Comparison of ENCODE assay signal across 8 cellular contexts in the genomic region with DNA sequence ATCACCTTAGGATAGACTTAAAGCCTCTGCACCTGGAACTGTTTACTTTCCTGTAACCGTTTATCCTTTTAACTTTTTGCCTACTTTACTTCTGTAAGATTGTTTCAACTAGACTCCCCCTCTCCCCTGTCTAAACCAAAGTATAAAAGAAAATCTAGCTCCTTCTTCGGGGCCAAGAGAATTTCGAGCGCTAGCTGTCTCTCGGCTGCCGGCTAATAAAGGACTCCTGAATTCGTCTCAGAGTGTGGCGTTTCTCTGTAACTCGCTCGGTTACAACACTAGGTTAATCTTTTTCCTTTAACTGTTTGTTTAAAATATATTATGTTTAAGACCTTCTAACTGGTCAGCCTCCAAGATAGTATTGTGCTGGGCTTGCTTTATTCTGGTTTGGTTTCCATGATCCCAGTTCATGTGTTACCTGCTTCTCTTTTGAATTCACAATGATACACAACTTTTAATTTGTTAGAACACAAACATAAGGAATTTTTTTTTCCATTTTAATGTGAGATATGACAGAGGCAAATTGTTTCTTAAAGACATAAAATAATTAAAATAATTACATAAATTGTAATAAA. TPM values are rescaled to one million over a fixed set of nuclear protein-coding genes. Genes with fewer than 3 reads are reported as not detected.
DNase-seq lines count a peak whose midpoint lies in the region; ATAC-seq and TF ChIP-seq lines count a peak whose summit lies in the region.

No MANE protein-coding gene starts in this region.

- peak overlapping the region; percentile 100 for H3K27ac Mint-ChIP-seq in activated CD8-positive, alpha-beta T cell treated with anti-CD3 and anti-CD28 coated beads for 36 hours

- DNase-seq in activated CD8-positive, alpha-beta T cell treated with anti-CD3 and anti-CD28 coated beads for 36 hours, result no peak
- DNase-seq in right cardiac atrium (no peak), spleen (no peak), left colon (no peak), NCI-H1105 treated with DMSO at 0.1 percent for 48 hours (lab: John Stamatoyannopoulos, UW) (no peak), NCI-H2029 (lab: John Stamatoyannopoulos, UW) (no peak)

- H3K4me3 Mint-ChIP-seq in activated CD8-positive, alpha-beta T cell treated with anti-CD3 and anti-CD28 coated beads for 36 hours, result peak overlapping the region; percentile 95

- H3K27me3 Mint-ChIP-seq in activated CD8-positive, alpha-beta T cell treated with anti-CD3 and anti-CD28 coated beads for 36 hours, result no peaks in the 10 kb centered on the region

- no peak overlapping the region; the same call in 1 of the 2 replicates for H3K9ac ChIP-seq in HUES48 (ENCODE audit: low read depth, low read length)

- no peaks in the 10 kb centered on the region for H3K9me3 ChIP-seq in HUES48 (ENCODE audit: control insufficient read depth, insufficient read depth, low read length)
- H3K9me3 ChIP-seq in right cardiac atrium (ENCODE audit: control insufficient read depth, low read length), result no peaks in the 10 kb centered on the region
- H3K9me3 ChIP-seq in spleen, result no peaks in the 10 kb centered on the region

- WGBS in right cardiac atrium, result 4% methylated on average over 10 of the region's 10 CpGs
- 7 to 17% (median 9%) methylated on average over 10 of the region's 10 CpGs for WGBS in spleen, 5 donors

- no peak overlapping the region for H3K4me3 ChIP-seq in HUES48 (ENCODE audit: low read depth, low read length)
- H3K4me3 ChIP-seq in right cardiac atrium (ENCODE audit: low read length), result peak overlapping the region; percentile 85
- peak overlapping the region; percentile 64 to 100 (median 89) for H3K4me3 ChIP-seq in spleen

- peaks cover 20% of the 10 kb centered on the region for H3K4me1 ChIP-seq in HUES48 (ENCODE audit: control insufficient read depth, insufficient read depth, low read length)
- H3K4me1 ChIP-seq in right cardiac atrium (ENCODE audit: control insufficient read depth, insufficient read depth, low read length), result peaks cover 2% of the 10 kb centered on the region
- H3K4me1 ChIP-seq in spleen, result peaks cover 7 to 38% (median 25%) of the 10 kb centered on the region in 6 donors

- intact Hi-C loops in activated CD8-positive, alpha-beta T cell treated with anti-CD3 and anti-CD28 coated beads for 36 hours (cut with micrococcal nuclease), result no loop called here
- intact Hi-C loops in right cardiac atrium (cut with DNase I) (no loop called here), spleen (cut with DNase I; ENCODE audit: low total_unique reads) (no loop called here), left colon (cut with DNase I, micrococcal nuclease) (no loop called here)

- H3K27ac ChIP-seq in HUES48 (ENCODE audit: low read depth, low read length) (peak overlapping the region; percentile 100), right cardiac atrium (ENCODE audit: low read length) (peak overlapping the region; percentile 100), spleen (peak overlapping the region; percentile 91 to 99 (median 96))

- peaks cover 19% of the 10 kb centered on the region for H3K4me1 Mint-ChIP-seq in activated CD8-positive, alpha-beta T cell treated with anti-CD3 and anti-CD28 coated beads for 36 hours (ENCODE audit: low read depth)

- no peak for TF ChIP-seq CTCF in activated CD8-positive, alpha-beta T cell treated with anti-CD3 and anti-CD28 coated beads for 36 hours (IDR thresholded peaks at IDR 0.05)
- no peak for TF ChIP-seq CTCF in spleen (IDR thresholded peaks at IDR 0.05 in 8 of 11, conservative IDR thresholded peaks at IDR 0.05 in 3 of 11)

- H3K27me3 ChIP-seq in HUES48 (ENCODE audit: control insufficient read depth, insufficient read depth, low read length) (no peaks in the 10 kb centered on the region), right cardiac atrium (ENCODE audit: control insufficient read depth, insufficient read depth) (no peaks in the 10 kb centered on the region), spleen (replicated peaks in 1 of 7) (no peaks in the 10 kb centered on the region)

- H3K36me3 Mint-ChIP-seq in activated CD8-positive, alpha-beta T cell treated with anti-CD3 and anti-CD28 coated beads for 36 hours (ENCODE audit: low read depth), result no peaks in the 10 kb centered on the region

- H3K36me3 ChIP-seq in HUES48 (ENCODE audit: control insufficient read depth, insufficient read depth, low read length) (no peaks in the 10 kb centered on the region), spleen (no peaks in the 10 kb centered on the region)

- no peak for TF ChIP-seq POLR2A in spleen (IDR thresholded peaks at IDR 0.05)

- POLR2A ChIA-PET in activated CD8-positive, alpha-beta T cell treated with anti-CD3 and anti-CD28 coated beads for 36 hours (lab: Charles Lee), result interaction anchor here (0.6 to 3.5 kb wide), 15 partner anchors 8 to 268 kb away, joined by 3 to 33 read pairs (median 8); partner anchors contain the start of genes NQO2 and SERPINB1

- no peaks in the 10 kb centered on the region for H3K9me3 Mint-ChIP-seq in activated CD8-positive, alpha-beta T cell treated with anti-CD3 and anti-CD28 coated beads for 36 hours

- CTCF ChIA-PET in activated CD8-positive, alpha-beta T cell treated with anti-CD3 and anti-CD28 coated beads for 36 hours (lab: Charles Lee), result interaction anchor here (1.0 to 6.9 kb wide), 21 partner anchors 10 to 253 kb away, joined by 3 to 85 read pairs (median 8); partner anchors contain the start of genes NQO2, RIPK1 and SERPINB1

- no peak for ATAC-seq in activated CD8-positive, alpha-beta T cell treated with anti-CD3 and anti-CD28 coated beads for 36 hours
- ATAC-seq in right cardiac atrium, result no peak
- ATAC-seq in left colon, result no peak
- no peak for ATAC-seq in GM21619 (IDR thresholded peaks at IDR 0.05; ENCODE audit: unreplicated experiment)

RNA-seq across cellular contexts. Expression of gene NQO2, which starts 8.7 kb away (rescaled TPM):
- total RNA-seq in activated CD8-positive, alpha-beta T cell treated with anti-CD3 and anti-CD28 coated beads for 36 hours, result 10 to 100 TPM; 23.8 to 24.7 TPM
- 10 to 100 TPM; 38.1 to 60.6 (median 46.8) TPM for total RNA-seq in right cardiac atrium
- polyA plus RNA-seq in right cardiac atrium, result 71.0 TPM
- 10 to 100 TPM; 21.3 to 55.1 (median 37.2) TPM for total RNA-seq in spleen
- polyA plus RNA-seq in spleen, result 10 to 100 TPM; 16.3 to 26.0 (median 17.0) TPM
- 10 to 100 TPM in 1 of 2 donors, 1 to 10 TPM in 1; 10.0 to 12.2 TPM for total RNA-seq in left colon

RNA-seq across cellular contexts. Expression of gene SERPINB6, which starts 19.7 kb away (rescaled TPM):
- 10 to 100 TPM; 52.2 to 53.8 TPM for total RNA-seq in activated CD8-positive, alpha-beta T cell treated with anti-CD3 and anti-CD28 coated beads for 36 hours
- total RNA-seq in right cardiac atrium (100 to 1,000 TPM; 181 to 265 (median 207) TPM), spleen (100 to 1,000 TPM; 145 to 222 (median 188) TPM), left colon (100 to 1,000 TPM; 182 to 192 TPM)
- polyA plus RNA-seq in right cardiac atrium (172 TPM), spleen (100 to 1,000 TPM; 111 to 256 (median 193) TPM)
